Comparison of ENCODE assay signal across 12 cellular contexts in the genomic region with DNA sequence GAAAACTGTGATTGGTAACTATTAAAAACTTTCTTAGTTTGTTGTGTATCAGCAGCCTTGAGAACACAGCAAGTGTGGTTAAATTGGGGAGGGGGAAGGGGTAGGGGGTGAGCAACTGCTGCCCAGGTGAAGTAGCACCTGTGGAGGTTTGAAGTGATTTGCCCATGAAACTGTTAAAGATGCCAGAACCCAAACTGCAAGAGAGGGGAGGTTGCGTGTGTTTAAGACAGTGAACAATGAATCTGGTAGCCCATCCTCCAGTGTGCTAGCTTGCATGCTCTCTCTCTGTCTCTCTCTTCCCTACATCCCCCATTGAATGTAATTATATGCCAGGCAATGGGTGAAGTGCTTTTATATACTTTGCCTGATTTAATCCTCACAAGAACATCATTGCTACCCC.
"Had no signal": no experiment of that assay in that cellular context is flagged by ENCODE, and none has a peak within 500 bp of the region (broad histone marks: within the 10 kb centered on the region; RNA-seq: fewer than 3 reads in every experiment).

No MANE protein-coding gene starts in this region.

- H3K9me3 Mint-ChIP-seq: stimulated activated memory B cell treated with anti-CD40 and anti-IgM and Interleukin-4, amounts not matched to agents 10 μg/mL and 1 μg/mL and 100 μg/mL, for 72 hours had no signal

- H3K4me3 ChIP-seq: heart right ventricle, psoas muscle, right lobe of liver, tibial artery, vagina had no signal

- H3K27me3 ChIP-seq: vagina had no signal

- H3K9me3 ChIP-seq: right lobe of liver, vagina had no signal

- ATAC-seq: heart right ventricle; left lobe of liver; psoas muscle; right lobe of liver; stimulated activated memory B cell treated with anti-CD40 and anti-IgM and Interleukin-4, amounts not matched to agents 10 μg/mL and 1 μg/mL and 100 μg/mL, for 72 hours had no signal

- DNase-seq: activated CD4-positive, alpha-beta T cell treated with anti-CD3 and anti-CD28 coated beads for 48 hours; activated T-cell treated with anti-CD3 and anti-CD28 coated beads, Interleukin-2, amount 50 U/mL, for 1 hour; heart right ventricle; islet precursor cell; nephron progenitor cell; psoas muscle; right lobe of liver; T1000; tibial artery had no signal

- H3K4me3 Mint-ChIP-seq: nephron progenitor cell; stimulated activated memory B cell treated with anti-CD40 and anti-IgM and Interleukin-4, amounts not matched to agents 10 μg/mL and 1 μg/mL and 100 μg/mL, for 72 hours had no signal

- H3K27ac ChIP-seq: heart right ventricle, psoas muscle, right lobe of liver, tibial artery, vagina had no signal

- H3K36me3 ChIP-seq: heart right ventricle, right lobe of liver, tibial artery, vagina had no signal

- H3K27ac Mint-ChIP-seq: nephron progenitor cell; stimulated activated memory B cell treated with anti-CD40 and anti-IgM and Interleukin-4, amounts not matched to agents 10 μg/mL and 1 μg/mL and 100 μg/mL, for 72 hours had no signal

- H3K27me3 Mint-ChIP-seq: stimulated activated memory B cell treated with anti-CD40 and anti-IgM and Interleukin-4, amounts not matched to agents 10 μg/mL and 1 μg/mL and 100 μg/mL, for 72 hours had no signal
